ENCODE assay signal across 1 cellular context in the genomic region with DNA sequence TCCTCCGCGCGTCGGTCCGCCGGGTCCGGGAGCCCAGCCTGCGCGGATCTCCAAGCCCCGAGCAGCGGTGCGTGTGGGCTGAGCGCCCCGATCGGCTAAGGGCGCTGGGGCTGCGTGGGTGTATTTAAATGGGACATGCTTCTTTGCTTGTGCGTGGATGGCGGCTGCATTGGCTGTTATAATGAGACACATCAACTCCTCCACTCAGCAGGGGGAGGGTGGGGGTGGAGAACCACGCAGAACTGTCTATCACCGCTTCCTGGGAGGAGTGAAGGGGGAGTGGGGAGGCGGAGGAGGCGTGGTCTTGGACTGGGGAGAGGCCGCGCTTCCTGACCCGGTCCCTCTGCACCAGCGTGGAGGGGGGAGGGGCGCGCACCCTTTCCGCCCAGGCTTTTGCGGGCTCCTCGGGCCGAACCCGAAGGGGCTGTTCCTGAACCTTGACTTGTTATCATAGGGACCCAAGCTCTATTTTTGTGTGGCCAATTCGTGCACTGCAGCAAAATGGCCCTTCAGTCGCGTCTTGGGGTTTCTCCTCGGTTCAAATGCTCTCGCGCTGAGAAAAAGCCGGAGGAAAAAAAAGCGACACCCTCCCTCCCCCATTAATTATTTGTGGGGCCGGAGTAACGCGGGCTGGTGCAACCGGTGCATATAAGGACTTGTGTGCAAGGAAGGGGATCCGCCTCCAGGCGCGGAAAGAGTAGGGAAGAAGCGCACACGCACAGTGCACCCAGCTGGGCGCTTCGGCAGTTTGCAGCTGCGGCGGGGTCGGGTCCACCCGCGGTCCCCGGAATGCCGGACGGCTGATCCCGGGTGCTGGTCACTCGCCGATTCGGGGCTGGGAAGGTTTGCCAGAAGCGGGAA.
TF ChIP-seq lines count a peak whose summit lies in the region.

Gene TNIK, minus strand, starts transcription at position 180 of the 861 bp plus-strand sequence. CDS start 342 bp downstream, outside the sequence.

TF ChIP-seq in GM12878, 131 proteins besides CTCF, POLR2A, EP300 and RAD21 (continued from another document):
- no peak for TF ChIP-seq IRF3 (IDR thresholded peaks at IDR 0.05)
- TF ChIP-seq MTA3 (IDR thresholded peaks at IDR 0.05; ENCODE audit: borderline replicate concordance, low read length), result no peak; the same call in 1 of the 2 replicates
- TF ChIP-seq CHD2 (IDR thresholded peaks at IDR 0.05; ENCODE audit: borderline replicate concordance, low read depth, low read length), result peak; percentile 76
- no peak for TF ChIP-seq CEBPZ (IDR thresholded peaks at IDR 0.05; ENCODE audit: low read depth, low read length)
- no peak for TF ChIP-seq SPI1 (IDR thresholded peaks at IDR 0.05; ENCODE audit: borderline replicate concordance, insufficient read depth, low read depth, low read length)
- TF ChIP-seq IKZF2 (IDR thresholded peaks at IDR 0.05), result peak; percentile 55 to 68
- peak; percentile 65 for TF ChIP-seq NR2F1 (conservative IDR thresholded peaks at IDR 0.05)
- peak; percentile 61; the same call in 1 of the 2 replicates for TF ChIP-seq HDAC2 (IDR thresholded peaks at IDR 0.05)
- TF ChIP-seq SIX5 (IDR thresholded peaks at IDR 0.05; ENCODE audit: low read depth, low read length, severe bottlenecking), result no peak
- TF ChIP-seq USF1 (IDR thresholded peaks at IDR 0.05; ENCODE audit: borderline replicate concordance, extremely low read length, insufficient read depth, low read depth, low read length), result no peak
- TF ChIP-seq PAX5 (IDR thresholded peaks at IDR 0.05; ENCODE audit: borderline replicate concordance, low read depth, low read length), result peak; percentile 70; the same call in 1 of the 2 replicates
- no peak for TF ChIP-seq FOS (IDR thresholded peaks at IDR 0.05; ENCODE audit: borderline replicate concordance, extremely low read depth, insufficient read length)
- TF ChIP-seq SREBF2 (IDR thresholded peaks at IDR 0.05; ENCODE audit: low read length), result no peak
- peak; percentile 15 for TF ChIP-seq MYC (IDR thresholded peaks at IDR 0.05; ENCODE audit: insufficient read depth, insufficient read length, insufficient replicate concordance, low read length, severe bottlenecking)
- TF ChIP-seq, protein P1, sequence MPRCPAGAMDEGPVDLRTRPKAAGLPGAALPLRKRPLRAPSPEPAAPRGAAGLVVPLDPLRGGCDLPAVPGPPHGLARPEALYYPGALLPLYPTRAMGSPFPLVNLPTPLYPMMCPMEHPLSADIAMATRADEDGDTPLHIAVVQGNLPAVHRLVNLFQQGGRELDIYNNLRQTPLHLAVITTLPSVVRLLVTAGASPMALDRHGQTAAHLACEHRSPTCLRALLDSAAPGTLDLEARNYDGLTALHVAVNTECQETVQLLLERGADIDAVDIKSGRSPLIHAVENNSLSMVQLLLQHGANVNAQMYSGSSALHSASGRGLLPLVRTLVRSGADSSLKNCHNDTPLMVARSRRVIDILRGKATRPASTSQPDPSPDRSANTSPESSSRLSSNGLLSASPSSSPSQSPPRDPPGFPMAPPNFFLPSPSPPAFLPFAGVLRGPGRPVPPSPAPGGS (IDR thresholded peaks at IDR 0.05; ENCODE audit: borderline replicate concordance, insufficient read depth, low read depth, low read length, poor library complexity, severe bottlenecking), result no peak
- TF ChIP-seq SUZ12 (IDR thresholded peaks at IDR 0.05; ENCODE audit: unreplicated experiment), result no peak
- TF ChIP-seq, protein P2, sequence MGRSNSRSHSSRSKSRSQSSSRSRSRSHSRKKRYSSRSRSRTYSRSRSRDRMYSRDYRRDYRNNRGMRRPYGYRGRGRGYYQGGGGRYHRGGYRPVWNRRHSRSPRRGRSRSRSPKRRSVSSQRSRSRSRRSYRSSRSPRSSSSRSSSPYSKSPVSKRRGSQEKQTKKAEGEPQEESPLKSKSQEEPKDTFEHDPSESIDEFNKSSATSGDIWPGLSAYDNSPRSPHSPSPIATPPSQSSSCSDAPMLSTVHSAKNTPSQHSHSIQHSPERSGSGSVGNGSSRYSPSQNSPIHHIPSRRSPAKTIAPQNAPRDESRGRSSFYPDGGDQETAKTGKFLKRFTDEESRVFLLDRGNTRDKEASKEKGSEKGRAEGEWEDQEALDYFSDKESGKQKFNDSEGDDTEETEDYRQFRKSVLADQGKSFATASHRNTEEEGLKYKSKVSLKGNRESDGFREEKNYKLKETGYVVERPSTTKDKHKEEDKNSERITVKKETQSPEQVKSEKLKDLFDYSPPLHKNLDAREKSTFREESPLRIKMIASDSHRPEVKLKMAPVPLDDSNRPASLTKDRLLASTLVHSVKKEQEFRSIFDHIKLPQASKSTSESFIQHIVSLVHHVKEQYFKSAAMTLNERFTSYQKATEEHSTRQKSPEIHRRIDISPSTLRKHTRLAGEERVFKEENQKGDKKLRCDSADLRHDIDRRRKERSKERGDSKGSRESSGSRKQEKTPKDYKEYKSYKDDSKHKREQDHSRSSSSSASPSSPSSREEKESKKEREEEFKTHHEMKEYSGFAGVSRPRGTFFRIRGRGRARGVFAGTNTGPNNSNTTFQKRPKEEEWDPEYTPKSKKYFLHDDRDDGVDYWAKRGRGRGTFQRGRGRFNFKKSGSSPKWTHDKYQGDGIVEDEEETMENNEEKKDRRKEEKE (IDR thresholded peaks at IDR 0.05), result no peak
- no peak for TF ChIP-seq CBFB (IDR thresholded peaks at IDR 0.05; ENCODE audit: low read depth)
- peak; percentile 57; the same call in 1 of the 2 replicates for TF ChIP-seq EED (IDR thresholded peaks at IDR 0.05; ENCODE audit: low read depth)
